ENCODE assay signal across 1 cellular context in the genomic region with DNA sequence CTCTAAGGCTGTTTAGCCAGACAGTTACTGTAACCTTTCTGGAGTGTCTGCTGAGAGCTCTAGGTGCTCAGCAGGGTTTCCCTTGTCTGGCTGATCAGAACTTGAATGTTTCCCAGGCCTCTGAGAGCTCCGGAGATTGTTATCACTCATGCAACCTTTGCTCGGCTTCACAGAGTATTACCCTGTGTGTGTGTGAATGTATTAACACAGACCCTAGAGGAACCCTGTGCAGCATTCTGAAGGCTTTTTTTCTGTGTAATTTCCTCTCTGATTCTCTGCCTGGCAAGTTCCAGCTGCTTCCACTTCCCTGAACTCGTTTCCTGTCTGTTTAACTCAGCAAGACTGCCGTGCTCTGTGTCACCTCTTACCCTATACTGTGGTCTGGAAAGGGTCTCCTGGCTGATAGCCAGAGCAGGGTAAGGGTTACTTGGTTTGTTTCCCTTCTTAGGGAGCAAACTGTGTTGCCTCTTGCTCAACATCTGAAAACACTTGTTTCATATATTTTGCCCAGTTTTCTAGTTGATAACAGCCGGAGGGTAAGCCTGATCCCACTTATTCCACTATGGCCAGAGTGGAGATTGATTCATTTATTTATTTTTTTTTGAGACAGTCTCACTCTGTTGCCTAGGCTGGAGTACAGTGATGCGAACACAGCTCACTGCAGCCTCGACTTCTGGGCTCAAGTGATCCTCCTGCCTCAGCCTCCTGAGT.
TF ChIP-seq lines count a peak whose summit lies in the region.

No MANE protein-coding gene starts in this region.

TF ChIP-seq in HepG2, 621 proteins besides CTCF, POLR2A, EP300 and RAD21 (continued from another document):
- TF ChIP-seq, protein P1, sequence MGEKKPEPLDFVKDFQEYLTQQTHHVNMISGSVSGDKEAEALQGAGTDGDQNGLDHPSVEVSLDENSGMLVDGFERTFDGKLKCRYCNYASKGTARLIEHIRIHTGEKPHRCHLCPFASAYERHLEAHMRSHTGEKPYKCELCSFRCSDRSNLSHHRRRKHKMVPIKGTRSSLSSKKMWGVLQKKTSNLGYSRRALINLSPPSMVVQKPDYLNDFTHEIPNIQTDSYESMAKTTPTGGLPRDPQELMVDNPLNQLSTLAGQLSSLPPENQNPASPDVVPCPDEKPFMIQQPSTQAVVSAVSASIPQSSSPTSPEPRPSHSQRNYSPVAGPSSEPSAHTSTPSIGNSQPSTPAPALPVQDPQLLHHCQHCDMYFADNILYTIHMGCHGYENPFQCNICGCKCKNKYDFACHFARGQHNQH (CRISPR knock-in tag; IDR thresholded peaks at IDR 0.05): peak; percentile 30; the same call in 1 of the 2 replicates
- peak; percentile 44; the same call in 1 of the 2 replicates for TF ChIP-seq PHF21A (CRISPR knock-in tag; IDR thresholded peaks at IDR 0.05)
- TF ChIP-seq, protein P2, sequence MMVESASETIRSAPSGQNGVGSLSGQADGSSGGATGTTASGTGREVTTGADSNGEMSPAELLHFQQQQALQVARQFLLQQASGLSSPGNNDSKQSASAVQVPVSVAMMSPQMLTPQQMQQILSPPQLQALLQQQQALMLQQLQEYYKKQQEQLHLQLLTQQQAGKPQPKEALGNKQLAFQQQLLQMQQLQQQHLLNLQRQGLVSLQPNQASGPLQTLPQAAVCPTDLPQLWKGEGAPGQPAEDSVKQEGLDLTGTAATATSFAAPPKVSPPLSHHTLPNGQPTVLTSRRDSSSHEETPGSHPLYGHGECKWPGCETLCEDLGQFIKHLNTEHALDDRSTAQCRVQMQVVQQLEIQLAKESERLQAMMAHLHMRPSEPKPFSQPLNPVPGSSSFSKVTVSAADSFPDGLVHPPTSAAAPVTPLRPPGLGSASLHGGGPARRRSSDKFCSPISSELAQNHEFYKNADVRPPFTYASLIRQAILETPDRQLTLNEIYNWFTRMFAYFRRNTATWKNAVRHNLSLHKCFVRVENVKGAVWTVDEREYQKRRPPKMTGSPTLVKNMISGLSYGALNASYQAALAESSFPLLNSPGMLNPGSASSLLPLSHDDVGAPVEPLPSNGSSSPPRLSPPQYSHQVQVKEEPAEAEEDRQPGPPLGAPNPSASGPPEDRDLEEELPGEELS (CRISPR knock-in tag; IDR thresholded peaks at IDR 0.05): peak; percentile 56
- TF ChIP-seq ZNF569 (CRISPR knock-in tag; IDR thresholded peaks at IDR 0.05; ENCODE audit: borderline replicate concordance): no peak
- no peak for TF ChIP-seq LCORL (IDR thresholded peaks at IDR 0.05)
- 0 out of 2 replicates have a peak, but pooled peaks have one; percentile 23 for TF ChIP-seq LCORL (CRISPR knock-in tag; IDR thresholded peaks at IDR 0.05)
- no peak for TF ChIP-seq U2AF1 (optimal IDR thresholded peaks at IDR 0.05; ENCODE audit: low read depth, low read length)
- TF ChIP-seq, protein P3, sequence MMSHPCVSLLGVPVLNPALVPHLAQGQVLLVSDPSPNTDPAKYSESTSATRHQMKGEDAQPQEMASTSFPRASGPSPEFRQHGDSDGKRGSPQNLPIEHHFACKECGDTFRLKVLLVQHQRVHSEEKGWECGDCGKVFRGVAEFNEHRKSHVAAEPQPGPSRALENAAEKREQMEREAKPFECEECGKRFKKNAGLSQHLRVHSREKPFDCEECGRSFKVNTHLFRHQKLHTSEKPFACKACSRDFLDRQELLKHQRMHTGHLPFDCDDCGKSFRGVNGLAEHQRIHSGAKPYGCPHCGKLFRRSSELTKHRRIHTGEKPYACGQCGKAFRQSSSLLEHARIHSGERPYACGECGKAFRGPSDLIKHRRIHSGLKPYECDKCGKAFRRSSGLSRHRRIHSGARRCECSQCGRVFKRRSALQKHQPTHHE (CRISPR knock-in tag; IDR thresholded peaks at IDR 0.05; ENCODE audit: borderline replicate concordance): no peak
- TF ChIP-seq, protein P4, sequence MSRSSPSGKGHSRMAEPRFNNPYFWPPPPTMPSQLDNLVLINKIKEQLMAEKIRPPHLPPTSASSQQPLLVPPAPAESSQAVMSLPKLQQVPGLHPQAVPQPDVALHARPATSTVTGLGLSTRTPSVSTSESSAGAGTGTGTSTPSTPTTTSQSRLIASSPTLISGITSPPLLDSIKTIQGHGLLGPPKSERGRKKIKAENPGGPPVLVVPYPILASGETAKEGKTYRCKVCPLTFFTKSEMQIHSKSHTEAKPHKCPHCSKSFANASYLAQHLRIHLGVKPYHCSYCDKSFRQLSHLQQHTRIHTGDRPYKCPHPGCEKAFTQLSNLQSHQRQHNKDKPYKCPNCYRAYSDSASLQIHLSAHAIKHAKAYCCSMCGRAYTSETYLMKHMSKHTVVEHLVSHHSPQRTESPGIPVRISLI (CRISPR knock-in tag; IDR thresholded peaks at IDR 0.05; ENCODE audit: borderline replicate concordance): peak; percentile 28; the same call in 1 of the 2 replicates
- 0 out of 2 replicates have a peak, but pooled peaks have one; percentile 1 for TF ChIP-seq ZNF451 (CRISPR knock-in tag; IDR thresholded peaks at IDR 0.05)
- no peak for TF ChIP-seq CBX2 (IDR thresholded peaks at IDR 0.05; ENCODE audit: low read depth, low read length)
- TF ChIP-seq CBX2 (CRISPR knock-in tag; IDR thresholded peaks at IDR 0.05; ENCODE audit: low read depth): 0 out of 2 replicates have a peak, but pooled peaks have one; percentile 12
- TF ChIP-seq NR2F6 (IDR thresholded peaks at IDR 0.05): peak; percentile 12; the same call in 1 of the 2 replicates
- no peak; the same call in 1 of the 2 replicates for TF ChIP-seq NR2F6 (CRISPR knock-in tag; IDR thresholded peaks at IDR 0.05)
- TF ChIP-seq, protein P5, sequence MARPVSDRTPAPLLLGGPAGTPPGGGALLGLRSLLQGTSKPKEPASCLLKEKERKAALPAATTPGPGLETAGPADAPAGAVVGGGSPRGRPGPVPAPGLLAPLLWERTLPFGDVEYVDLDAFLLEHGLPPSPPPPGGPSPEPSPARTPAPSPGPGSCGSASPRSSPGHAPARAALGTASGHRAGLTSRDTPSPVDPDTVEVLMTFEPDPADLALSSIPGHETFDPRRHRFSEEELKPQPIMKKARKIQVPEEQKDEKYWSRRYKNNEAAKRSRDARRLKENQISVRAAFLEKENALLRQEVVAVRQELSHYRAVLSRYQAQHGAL (CRISPR knock-in tag; IDR thresholded peaks at IDR 0.05; ENCODE audit: not compliant biosample characterization): peak; percentile 67
- 0 out of 2 replicates have a peak, but pooled peaks have one; percentile 11 for TF ChIP-seq KDM1A (CRISPR knock-in tag; IDR thresholded peaks at IDR 0.05)
- no peak for TF ChIP-seq ZNF773 (CRISPR knock-in tag; IDR thresholded peaks at IDR 0.05; ENCODE audit: borderline replicate concordance)
- peak; percentile 63 for TF ChIP-seq NFIC (IDR thresholded peaks at IDR 0.05; ENCODE audit: low read length)
- peak; percentile 9; the same call in 1 of the 2 replicates for TF ChIP-seq TGIF2 (CRISPR knock-in tag; IDR thresholded peaks at IDR 0.05)
- TF ChIP-seq RFXANK (CRISPR knock-in tag; IDR thresholded peaks at IDR 0.05): no peak
- peak; percentile 43; the same call in 1 of the 2 replicates for TF ChIP-seq YEATS4 (CRISPR knock-in tag; IDR thresholded peaks at IDR 0.05; ENCODE audit: borderline replicate concordance)
- 0 out of 2 replicates have a peak, but pooled peaks have one; percentile 5 for TF ChIP-seq ZBTB20 (CRISPR knock-in tag; IDR thresholded peaks at IDR 0.05; ENCODE audit: borderline replicate concordance, low read depth)
- TF ChIP-seq SMC3 (IDR thresholded peaks at IDR 0.05; ENCODE audit: low read length): 0 out of 2 replicates have a peak, but pooled peaks have one; percentile 16
- 0 out of 2 replicates have a peak, but pooled peaks have one; percentile 4 for TF ChIP-seq ZNF556 (CRISPR knock-in tag; IDR thresholded peaks at IDR 0.05; ENCODE audit: borderline replicate concordance)
- TF ChIP-seq, protein P6, sequence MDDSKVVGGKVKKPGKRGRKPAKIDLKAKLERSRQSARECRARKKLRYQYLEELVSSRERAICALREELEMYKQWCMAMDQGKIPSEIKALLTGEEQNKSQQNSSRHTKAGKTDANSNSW (CRISPR knock-in tag; IDR thresholded peaks at IDR 0.05; ENCODE audit: borderline replicate concordance): no peak
- TF ChIP-seq ZNF563 (CRISPR knock-in tag; IDR thresholded peaks at IDR 0.05): 0 out of 2 replicates have a peak, but pooled peaks have one; percentile 31
- no peak for TF ChIP-seq SOX6 (IDR thresholded peaks at IDR 0.05)
- peak; percentile 44; the same call in 1 of the 2 replicates for TF ChIP-seq SOX6 (CRISPR knock-in tag; IDR thresholded peaks at IDR 0.05)
- TF ChIP-seq ISL2 (CRISPR knock-in tag; IDR thresholded peaks at IDR 0.05): peak; percentile 27; the same call in 1 of the 2 replicates
- TF ChIP-seq, protein P7, sequence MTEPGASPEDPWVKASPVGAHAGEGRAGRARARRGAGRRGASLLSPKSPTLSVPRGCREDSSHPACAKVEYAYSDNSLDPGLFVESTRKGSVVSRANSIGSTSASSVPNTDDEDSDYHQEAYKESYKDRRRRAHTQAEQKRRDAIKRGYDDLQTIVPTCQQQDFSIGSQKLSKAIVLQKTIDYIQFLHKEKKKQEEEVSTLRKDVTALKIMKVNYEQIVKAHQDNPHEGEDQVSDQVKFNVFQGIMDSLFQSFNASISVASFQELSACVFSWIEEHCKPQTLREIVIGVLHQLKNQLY (CRISPR knock-in tag; IDR thresholded peaks at IDR 0.05): 0 out of 2 replicates have a peak, but pooled peaks have one; percentile 32
- TF ChIP-seq ZNF839 (CRISPR knock-in tag; IDR thresholded peaks at IDR 0.05; ENCODE audit: borderline replicate concordance): no peak
- TF ChIP-seq, protein P8, sequence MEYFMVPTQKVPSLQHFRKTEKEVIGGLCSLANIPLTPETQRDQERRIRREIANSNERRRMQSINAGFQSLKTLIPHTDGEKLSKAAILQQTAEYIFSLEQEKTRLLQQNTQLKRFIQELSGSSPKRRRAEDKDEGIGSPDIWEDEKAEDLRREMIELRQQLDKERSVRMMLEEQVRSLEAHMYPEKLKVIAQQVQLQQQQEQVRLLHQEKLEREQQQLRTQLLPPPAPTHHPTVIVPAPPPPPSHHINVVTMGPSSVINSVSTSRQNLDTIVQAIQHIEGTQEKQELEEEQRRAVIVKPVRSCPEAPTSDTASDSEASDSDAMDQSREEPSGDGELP (IDR thresholded peaks at IDR 0.05; ENCODE audit: borderline replicate concordance, low read depth): peak; percentile 56; the same call in 1 of the 2 replicates
- TF ChIP-seq NAIF1 (CRISPR knock-in tag; IDR thresholded peaks at IDR 0.05; ENCODE audit: borderline replicate concordance): peak; percentile 68; the same call in 1 of the 2 replicates
- TF ChIP-seq GFI1 (CRISPR knock-in tag; IDR thresholded peaks at IDR 0.05; ENCODE audit: borderline replicate concordance): 0 out of 2 replicates have a peak, but pooled peaks have one; percentile 51
- peak; percentile 52; the same call in 1 of the 2 replicates for TF ChIP-seq CEBPB (IDR thresholded peaks at IDR 0.05; ENCODE audit: borderline replicate concordance, low read depth, low read length)
- TF ChIP-seq BCL6 (CRISPR knock-in tag; IDR thresholded peaks at IDR 0.05): peak; percentile 43
- TF ChIP-seq, protein P9, sequence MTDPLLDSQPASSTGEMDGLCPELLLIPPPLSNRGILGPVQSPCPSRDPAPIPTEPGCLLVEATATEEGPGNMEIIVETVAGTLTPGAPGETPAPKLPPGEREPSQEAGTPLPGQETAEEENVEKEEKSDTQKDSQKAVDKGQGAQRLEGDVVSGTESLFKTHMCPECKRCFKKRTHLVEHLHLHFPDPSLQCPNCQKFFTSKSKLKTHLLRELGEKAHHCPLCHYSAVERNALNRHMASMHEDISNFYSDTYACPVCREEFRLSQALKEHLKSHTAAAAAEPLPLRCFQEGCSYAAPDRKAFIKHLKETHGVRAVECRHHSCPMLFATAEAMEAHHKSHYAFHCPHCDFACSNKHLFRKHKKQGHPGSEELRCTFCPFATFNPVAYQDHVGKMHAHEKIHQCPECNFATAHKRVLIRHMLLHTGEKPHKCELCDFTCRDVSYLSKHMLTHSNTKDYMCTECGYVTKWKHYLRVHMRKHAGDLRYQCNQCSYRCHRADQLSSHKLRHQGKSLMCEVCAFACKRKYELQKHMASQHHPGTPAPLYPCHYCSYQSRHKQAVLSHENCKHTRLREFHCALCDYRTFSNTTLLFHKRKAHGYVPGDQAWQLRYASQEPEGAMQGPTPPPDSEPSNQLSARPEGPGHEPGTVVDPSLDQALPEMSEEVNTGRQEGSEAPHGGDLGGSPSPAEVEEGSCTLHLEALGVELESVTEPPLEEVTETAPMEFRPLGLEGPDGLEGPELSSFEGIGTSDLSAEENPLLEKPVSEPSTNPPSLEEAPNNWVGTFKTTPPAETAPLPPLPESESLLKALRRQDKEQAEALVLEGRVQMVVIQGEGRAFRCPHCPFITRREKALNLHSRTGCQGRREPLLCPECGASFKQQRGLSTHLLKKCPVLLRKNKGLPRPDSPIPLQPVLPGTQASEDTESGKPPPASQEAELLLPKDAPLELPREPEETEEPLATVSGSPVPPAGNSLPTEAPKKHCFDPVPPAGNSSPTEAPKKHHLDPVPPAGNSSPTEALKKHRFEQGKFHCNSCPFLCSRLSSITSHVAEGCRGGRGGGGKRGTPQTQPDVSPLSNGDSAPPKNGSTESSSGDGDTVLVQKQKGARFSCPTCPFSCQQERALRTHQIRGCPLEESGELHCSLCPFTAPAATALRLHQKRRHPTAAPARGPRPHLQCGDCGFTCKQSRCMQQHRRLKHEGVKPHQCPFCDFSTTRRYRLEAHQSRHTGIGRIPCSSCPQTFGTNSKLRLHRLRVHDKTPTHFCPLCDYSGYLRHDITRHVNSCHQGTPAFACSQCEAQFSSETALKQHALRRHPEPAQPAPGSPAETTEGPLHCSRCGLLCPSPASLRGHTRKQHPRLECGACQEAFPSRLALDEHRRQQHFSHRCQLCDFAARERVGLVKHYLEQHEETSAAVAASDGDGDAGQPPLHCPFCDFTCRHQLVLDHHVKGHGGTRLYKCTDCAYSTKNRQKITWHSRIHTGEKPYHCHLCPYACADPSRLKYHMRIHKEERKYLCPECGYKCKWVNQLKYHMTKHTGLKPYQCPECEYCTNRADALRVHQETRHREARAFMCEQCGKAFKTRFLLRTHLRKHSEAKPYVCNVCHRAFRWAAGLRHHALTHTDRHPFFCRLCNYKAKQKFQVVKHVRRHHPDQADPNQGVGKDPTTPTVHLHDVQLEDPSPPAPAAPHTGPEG (CRISPR knock-in tag; IDR thresholded peaks at IDR 0.05): peak; percentile 64; the same call in 1 of the 2 replicates
- peak; percentile 68; the same call in 1 of the 2 replicates for TF ChIP-seq SAP130 (CRISPR knock-in tag; IDR thresholded peaks at IDR 0.05; ENCODE audit: low read depth)
